In genomic region chr9:22244141-22245011, GRCh38 we compare ENCODE assay signal across 9 cellular contexts.
DNase-seq lines count a peak whose midpoint lies in the region; ATAC-seq and TF ChIP-seq lines count a peak whose summit lies in the region.
"Had no signal": no experiment of that assay in that cellular context is flagged by ENCODE, and none has a peak within 500 bp of the region (broad histone marks: within the 10 kb centered on the region; RNA-seq: fewer than 3 reads in every experiment).

No MANE protein-coding gene starts in this region.

- TF ChIP-seq CTCF in WI38 (IDR thresholded peaks at IDR 0.05; ENCODE audit: low read depth, low read length) (peak; percentile 49), gastroesophageal sphincter (IDR thresholded peaks at IDR 0.05) (peak in 3 of 4 experiments; percentile 19 to 47 (median 23)), spleen (IDR thresholded peaks at IDR 0.05 in 8 of 11, conservative IDR thresholded peaks at IDR 0.05 in 3 of 11) (peak in 5 of 11 experiments; percentile 30 to 45 (median 37))

- WGBS in gastroesophageal sphincter (ENCODE audit: low coverage in 1 of 2), 2 donors, result 27 to 34% methylated on average over 7 to 9 of the region's 9 CpGs
- 36 to 43% (median 37%) methylated on average over 9 of the region's 9 CpGs for WGBS in spleen, 5 donors

- H3K4me3 ChIP-seq in WI38 (ENCODE audit: low read depth, low read length) (no peak overlapping the region), gastroesophageal sphincter (no peak overlapping the region), spleen (peak overlapping the region in 3 of 8 donors; percentile 3 to 25 (median 14))

- H3K27ac ChIP-seq in gastroesophageal sphincter, result no peak overlapping the region
- H3K27ac ChIP-seq in spleen, result no peak overlapping the region

- ATAC-seq in GM21723 (IDR thresholded peaks at IDR 0.05; ENCODE audit: unreplicated experiment) (peak; percentile 49), gastroesophageal sphincter (no peak), HG03469 (IDR thresholded peaks at IDR 0.05; ENCODE audit: unreplicated experiment) (no peak)

- peaks cover 0 to 3% (median 0%) of the 10 kb centered on the region in 3 donors for H3K4me1 ChIP-seq in gastroesophageal sphincter
- H3K4me1 ChIP-seq in spleen, result peaks cover 11 to 40% (median 17%) of the 10 kb centered on the region in 6 donors
- H3K4me1 ChIP-seq: Caco-2 had no signal

- no peaks in the 10 kb centered on the region for H3K27me3 ChIP-seq in gastroesophageal sphincter
- H3K27me3 ChIP-seq in spleen (replicated peaks in 1 of 7), result no peaks in the 10 kb centered on the region

- H3K36me3 ChIP-seq in gastroesophageal sphincter (no peaks in the 10 kb centered on the region), spleen (no peaks in the 10 kb centered on the region)

- H3K9me3 ChIP-seq in gastroesophageal sphincter (peaks cover 0 to 4% (median 0%) of the 10 kb centered on the region in 3 donors), spleen (no peaks in the 10 kb centered on the region)
- H3K9me3 ChIP-seq: Caco-2 had no signal

- peak; percentile 55 for DNase-seq in NCI-H2107 treated with DMSO at 0.1 percent for 48 hours (lab: John Stamatoyannopoulos, UW; ENCODE audit: unreplicated experiment)
- DNase-seq in NCI-H2107 (lab: John Stamatoyannopoulos, UW), result no peak
- DNase-seq in NCI-H1694 treated with DMSO at 0.1 percent for 48 hours (lab: John Stamatoyannopoulos, UW), result peak; percentile 50
- DNase-seq in spleen, result peak; percentile 71

- no peak for TF ChIP-seq POLR2A in gastroesophageal sphincter (IDR thresholded peaks at IDR 0.05)
- no peak for TF ChIP-seq POLR2A in spleen (IDR thresholded peaks at IDR 0.05)

- no peak for TF ChIP-seq EP300 in gastroesophageal sphincter (IDR thresholded peaks at IDR 0.05)

- intact Hi-C loops in spleen (cut with DNase I; ENCODE audit: low total_unique reads), result loop anchor here (5.0 kb wide), 2 partner anchors 213 to 432 kb away; no protein-coding TSS in a partner anchor
